In the genomic region with DNA sequence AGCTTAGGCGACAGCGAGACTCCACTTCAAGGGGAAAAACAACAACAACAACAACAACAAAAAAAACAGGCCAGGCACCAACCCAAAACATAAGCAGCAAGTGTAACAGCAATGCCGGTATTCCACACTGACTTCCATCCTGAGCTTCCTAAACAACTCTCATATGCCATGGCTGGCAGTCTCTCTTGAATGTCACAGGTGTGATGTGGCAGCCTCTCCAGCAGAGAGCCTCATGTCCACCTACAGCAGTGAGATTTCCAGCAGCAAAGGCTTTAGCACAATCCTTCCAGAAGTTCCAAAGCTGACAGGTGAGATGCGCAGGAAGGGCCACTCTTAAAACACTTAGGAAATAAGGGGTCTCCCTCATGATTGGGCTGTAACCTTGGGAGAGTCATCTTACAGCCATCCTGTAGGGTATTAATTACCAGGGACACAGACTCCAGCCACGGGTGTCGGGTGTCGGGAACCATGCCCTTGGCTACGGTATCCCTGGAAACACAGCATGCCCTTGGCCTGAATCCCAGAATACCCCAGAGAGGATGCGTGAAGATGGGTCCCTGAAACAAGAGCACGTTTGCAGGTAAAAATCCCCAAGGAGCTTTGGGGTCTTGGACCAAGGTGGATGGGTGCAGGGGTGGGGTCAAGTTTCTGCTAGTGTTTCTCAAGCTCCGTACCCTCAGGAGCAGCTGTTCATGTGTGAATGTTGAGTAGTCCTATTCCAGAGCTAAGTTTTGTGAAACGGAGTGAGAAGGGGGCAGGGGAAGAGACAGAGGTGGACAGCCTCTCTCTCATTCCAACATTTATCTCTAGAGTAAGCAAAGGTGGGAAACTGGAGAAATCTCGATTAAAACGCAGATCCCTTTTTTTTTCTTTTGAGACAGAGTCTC, we compare ENCODE assay signal across 9 cellular contexts. TPM values are rescaled to one million over a fixed set of nuclear protein-coding genes. Genes with fewer than 3 reads are reported as not detected.
DNase-seq lines count a peak whose midpoint lies in the region; TF ChIP-seq lines count a peak whose summit lies in the region.
"Had no signal": no experiment of that assay in that cellular context is flagged by ENCODE, and none has a peak within 500 bp of the region (broad histone marks: within the 10 kb centered on the region; RNA-seq: fewer than 3 reads in every experiment).

No MANE protein-coding gene starts in this region.

- TF ChIP-seq POLR2A in testis (IDR thresholded peaks at IDR 0.05) = no peak

- no peak overlapping the region for H2AFZ ChIP-seq in hepatocyte

- intact Hi-C loops in testis (cut with DNase I; ENCODE audit: low total_unique reads) = no loop called here

- H2BK5ac ChIP-seq in mesendoderm (ENCODE audit: low read length) = no peak overlapping the region

- no peak overlapping the region for H3K4me2 ChIP-seq in mesendoderm (ENCODE audit: low read length)
- no peak overlapping the region for H3K4me2 ChIP-seq in hepatocyte

- no peak overlapping the region for H3K9ac ChIP-seq in mesendoderm (ENCODE audit: low read length)

- H3K4me3 ChIP-seq in mesendoderm (ENCODE audit: low read length) (no peak overlapping the region), hepatocyte (no peak overlapping the region), testis (no peak overlapping the region)

- no peak overlapping the region for H3K56ac ChIP-seq in mesendoderm (ENCODE audit: low read length)

- H2BK15ac ChIP-seq in mesendoderm (replicated peaks; ENCODE audit: low read depth) = no peak overlapping the region

- peaks cover 5% of the 10 kb centered on the region for H3K4me1 ChIP-seq in mesendoderm (ENCODE audit: control insufficient read depth, low read depth, low read length)
- peaks cover 8% of the 10 kb centered on the region for H3K4me1 ChIP-seq in hepatocyte (ENCODE audit: insufficient read depth)
- peaks cover 7% of the 10 kb centered on the region for H3K4me1 ChIP-seq in testis

- DNase-seq in DMS79 (lab: John Stamatoyannopoulos, UW) (peak; percentile 98), NCI-H1092 treated with DMSO at 0.1 percent for 48 hours (lab: John Stamatoyannopoulos, UW) (peak; percentile 99), mesendoderm (peak; percentile 83), foreskin melanocyte (no peak), hepatocyte (ENCODE audit: low spot score) (no peak), hippocampal formation (lab: John Stamatoyannopoulos, UW) (no peak), testis (no peak)
- DNase-seq: right cardiac atrium had no signal

- H4K8ac ChIP-seq in mesendoderm (ENCODE audit: low read depth, low read length) = no peak overlapping the region

- no CpG with 5 or more reads among the region's 14 CpGs for WGBS in mesendoderm (ENCODE audit: extremely low coverage, insufficient coverage, low lambda C conversion rate)
- WGBS in hepatocyte (ENCODE audit: low lambda C conversion rate, missing lambda C conversion rate) = 67% methylated on average over 14 of the region's 14 CpGs
- 56 to 69% methylated on average over 10 to 14 of the region's 14 CpGs for WGBS in testis, 2 donors

- H2BK120ac ChIP-seq in mesendoderm (ENCODE audit: low read depth, low read length) = no peak overlapping the region

- no peak overlapping the region for H3K23ac ChIP-seq in mesendoderm (ENCODE audit: low read length)

- no peak overlapping the region for H3K18ac ChIP-seq in mesendoderm (ENCODE audit: low read length)

- H3K4ac ChIP-seq in mesendoderm (ENCODE audit: low read depth, low read length) = no peak overlapping the region

- no peaks in the 10 kb centered on the region for H3K36me3 ChIP-seq in mesendoderm (ENCODE audit: control insufficient read depth, insufficient read depth, low read length)
- no peaks in the 10 kb centered on the region for H3K36me3 ChIP-seq in hepatocyte (replicated peaks; ENCODE audit: insufficient read depth, low read depth)
- no peaks in the 10 kb centered on the region for H3K36me3 ChIP-seq in testis (ENCODE audit: low read depth, missing control alignments)

- H4K20me1 ChIP-seq in hepatocyte (ENCODE audit: insufficient read depth, poor library complexity, severe bottlenecking) = peaks cover 18% of the 10 kb centered on the region

- peaks cover 19% of the 10 kb centered on the region for H3K79me1 ChIP-seq in mesendoderm (ENCODE audit: low read length)

- peak overlapping the region; percentile 29 for H3K27ac ChIP-seq in VCaP
- H3K27ac ChIP-seq in mesendoderm (ENCODE audit: low read depth, low read length) = no peak overlapping the region
- H3K27ac ChIP-seq in hepatocyte = no peak overlapping the region
- no peak overlapping the region for H3K27ac ChIP-seq in testis

- no peaks in the 10 kb centered on the region for H3K9me2 ChIP-seq in hepatocyte (replicated peaks; ENCODE audit: insufficient read depth)

- no peaks in the 10 kb centered on the region for H3K27me3 ChIP-seq in mesendoderm (ENCODE audit: insufficient read depth, low read length, poor library complexity)
- H3K27me3 ChIP-seq in hepatocyte = no peaks in the 10 kb centered on the region
- no peaks in the 10 kb centered on the region for H3K27me3 ChIP-seq in testis

- H4K5ac ChIP-seq in mesendoderm (ENCODE audit: low read length) = no peak overlapping the region

- peak; percentile 64 for TF ChIP-seq CTCF in VCaP (conservative IDR thresholded peaks at IDR 0.05)
- TF ChIP-seq CTCF in hepatocyte (IDR thresholded peaks at IDR 0.05; ENCODE audit: poor library complexity) = no peak
- TF ChIP-seq CTCF in testis (IDR thresholded peaks at IDR 0.05) = no peak

- H3K79me2 ChIP-seq in mesendoderm (ENCODE audit: control insufficient read depth, insufficient read depth, low read length) = peaks cover 40% of the 10 kb centered on the region
- peaks cover 97% of the 10 kb centered on the region for H3K79me2 ChIP-seq in hepatocyte

- H2AK5ac ChIP-seq in mesendoderm (ENCODE audit: low read length) = no peak overlapping the region

- H3K9me3 ChIP-seq in hepatocyte (ENCODE audit: low read depth) (no peaks in the 10 kb centered on the region), testis (no peaks in the 10 kb centered on the region)

RNA-seq across cellular contexts. Expression of gene CLSTN1, which starts 31.4 kb away (rescaled TPM):
- 43.7 TPM for polyA plus RNA-seq in mesendoderm (2013, experiment 1 of 2)
- polyA plus RNA-seq in mesendoderm (2013, experiment 2 of 2) = 43.4 TPM
- total RNA-seq in hepatocyte = 40.5 and 47.7 TPM in 2 replicates
- polyA plus RNA-seq in hepatocyte = 64.9 and 74.2 TPM in 2 replicates
- total RNA-seq in testis = 10 to 100 TPM; 52.6 to 70.2 TPM
- polyA plus RNA-seq in testis (ENCODE audit: insufficient read depth, low read depth, low replicate concordance) = 60.4 TPM

Comparison
In these comparisons a context has a peak if more than half of its experiments do, and no peak if none do; other contexts are left out.
1. DNase-seq: peak in DMS79 (single experiment), NCI-H1092 treated with DMSO at 0.1 percent for 48 hours (single experiment) and mesendoderm (single experiment); none in foreskin melanocyte (single experiment), hepatocyte (single experiment), hippocampal formation (0 of 2) and testis (single experiment).